ENCODE assay signal across 8 cellular contexts in genomic region chr1:111202707-111203623, GRCh38. TPM values are rescaled to one million over a fixed set of nuclear protein-coding genes. Genes with fewer than 3 reads are reported as not detected.
DNase-seq lines count a peak whose midpoint lies in the region; ATAC-seq, FAIRE-seq and TF ChIP-seq lines count a peak whose summit lies in the region.

No MANE protein-coding gene starts in this region.

- WGBS in esophagus, 2 donors = 39 to 64% methylated on average over 4 of the region's 4 CpGs
- WGBS in small intestine, 3 donors = 15 to 51% (median 19%) methylated on average over 4 of the region's 4 CpGs

- DNase-seq in NCI-H82 (lab: John Stamatoyannopoulos, UW) = peak; percentile 28
- no peak for DNase-seq in NCI-H82 treated with DMSO at 0.1 percent for 48 hours (lab: John Stamatoyannopoulos, UW; ENCODE audit: unreplicated experiment)
- DNase-seq in small intestine = peak; percentile 48
- no peak for DNase-seq in SK-N-DZ (ENCODE audit: low spot score)

- H2AFZ ChIP-seq in OCI-LY3 (ENCODE audit: low read depth, low read length) = no peak overlapping the region

- TF ChIP-seq CTCF in OCI-LY3 (IDR thresholded peaks at IDR 0.05; ENCODE audit: low read depth, low read length) = no peak

- H3K4me1 ChIP-seq in OCI-LY3 (ENCODE audit: low read length) = peaks cover 22% of the 10 kb centered on the region
- H3K4me1 ChIP-seq in esophagus (ENCODE audit: control insufficient read depth in 2 of 2, insufficient read depth in 2 of 2, low read length in 1 of 2) = peaks cover 2 to 11% of the 10 kb centered on the region in 2 donors
- peaks cover 0 to 15% of the 10 kb centered on the region in 2 donors for H3K4me1 ChIP-seq in small intestine (ENCODE audit: control insufficient read depth in 2 of 2, insufficient read depth in 1 of 2, low read depth in 1 of 2, low read length in 1 of 2)

- ATAC-seq in HG03175 (IDR thresholded peaks at IDR 0.05; ENCODE audit: unreplicated experiment) (no peak), GM18519 (IDR thresholded peaks at IDR 0.05; ENCODE audit: low FRiP score, unreplicated experiment) (no peak)

- peak overlapping the region; percentile 92 for H3K4me3 ChIP-seq in OCI-LY3 (ENCODE audit: low read length)
- H3K4me3 ChIP-seq in esophagus (ENCODE audit: low read depth in 1 of 2, low read length in 2 of 2) = peak overlapping the region; percentile 83
- H3K4me3 ChIP-seq in small intestine (ENCODE audit: low read depth in 1 of 2, low read length in 2 of 2) = peak overlapping the region; percentile 82 to 98

- H4K20me1 ChIP-seq in OCI-LY3 (ENCODE audit: insufficient read depth, low read length) = no peaks in the 10 kb centered on the region

- no peaks in the 10 kb centered on the region for H3K79me2 ChIP-seq in OCI-LY3 (ENCODE audit: low read length)

- FAIRE-seq in small intestine (lab: Jason Lieb, UNC) = no peak

- no peaks in the 10 kb centered on the region for H3K27me3 ChIP-seq in OCI-LY3 (ENCODE audit: low read depth, low read length)
- no peaks in the 10 kb centered on the region for H3K27me3 ChIP-seq in esophagus (ENCODE audit: control insufficient read depth in 1 of 2, insufficient read depth in 2 of 2, low read length in 2 of 2)
- H3K27me3 ChIP-seq in small intestine (ENCODE audit: control insufficient read depth in 2 of 2, insufficient read depth in 2 of 2, low read length in 2 of 2) = no peaks in the 10 kb centered on the region

- H3K9ac ChIP-seq in OCI-LY3 (ENCODE audit: low read length) = peak overlapping the region; percentile 89

- peak overlapping the region; percentile 99 for H3K4me2 ChIP-seq in OCI-LY3 (ENCODE audit: low read length)

- H3K36me3 ChIP-seq in OCI-LY3 (replicated peaks; ENCODE audit: low read depth, low read length) = no peaks in the 10 kb centered on the region
- H3K36me3 ChIP-seq in esophagus (ENCODE audit: control insufficient read depth in 2 of 2, insufficient read depth in 2 of 2, low read length in 1 of 2) = peaks cover 0 to 6% of the 10 kb centered on the region in 2 donors
- H3K36me3 ChIP-seq in small intestine (ENCODE audit: control insufficient read depth in 2 of 2, insufficient read depth in 2 of 2, low read length in 2 of 2) = peaks cover 0 to 8% of the 10 kb centered on the region in 2 donors

- peak overlapping the region; percentile 16; the same call in 1 of the 2 replicates for H3K27ac ChIP-seq in OCI-LY3 (ENCODE audit: low read length)
- H3K27ac ChIP-seq in esophagus (ENCODE audit: low read depth in 2 of 2, low read length in 1 of 2) = peak overlapping the region; percentile 97
- H3K27ac ChIP-seq in small intestine (ENCODE audit: low read depth in 1 of 2, low read length in 1 of 2) = peak overlapping the region; percentile 88 to 97

- no peaks in the 10 kb centered on the region for H3K9me3 ChIP-seq in OCI-LY3 (ENCODE audit: insufficient read depth, low read length)
- H3K9me3 ChIP-seq in esophagus (ENCODE audit: control insufficient read depth in 2 of 2, insufficient read depth in 1 of 2, low read depth in 1 of 2, low read length in 1 of 2) = no peaks in the 10 kb centered on the region
- no peaks in the 10 kb centered on the region for H3K9me3 ChIP-seq in small intestine (ENCODE audit: control insufficient read depth, low read depth)

RNA-seq across cellular contexts. Expression of gene DENND2D, which starts 2.5 kb away (rescaled TPM):
- 10 to 100 TPM; 39.1 to 54.8 TPM for polyA plus RNA-seq in esophagus
- polyA plus RNA-seq in small intestine = 10 to 100 TPM; 31.3 to 54.6 (median 36.7) TPM
- not detected in 2 replicates for polyA plus RNA-seq in SK-N-DZ (2014; cell fraction: cytosol; rRNA removed)
- 0.11 TPM in 1 of 2 replicates, not detected in the other for polyA plus RNA-seq in SK-N-DZ (2014; cell fraction: nucleus; rRNA removed)

RNA-seq across cellular contexts. Expression of gene CHI3L2, which starts 24.5 kb away (rescaled TPM):
- polyA plus RNA-seq in esophagus (under 1 TPM; 0.28 to 0.49 TPM), small intestine (1 to 10 TPM; 1.1 to 4.7 (median 1.9) TPM)
- polyA plus RNA-seq in SK-N-DZ (2014; cell fraction: cytosol; rRNA removed) = not detected in 2 replicates
- polyA plus RNA-seq in SK-N-DZ (2014; cell fraction: nucleus; rRNA removed) = not detected in 2 replicates

Comparison
In these comparisons a context has a peak if more than half of its experiments do, and no peak if none do; other contexts are left out.
1. DNase-seq: peak in NCI-H82 (single experiment) and small intestine (single experiment); none in NCI-H82 treated with DMSO at 0.1 percent for 48 hours (single experiment) and SK-N-DZ (single experiment).
2. H3K27ac ChIP-seq: peak in every context shown above with its lines; median percentile 97 in esophagus; 92 in small intestine; 16 in OCI-LY3.
3. Peak in every context shown above with its lines, with median percentiles within 50 percentile points of each other: H3K4me3 ChIP-seq.